9 cellular contexts compared by ENCODE assay signal in the genomic region with DNA sequence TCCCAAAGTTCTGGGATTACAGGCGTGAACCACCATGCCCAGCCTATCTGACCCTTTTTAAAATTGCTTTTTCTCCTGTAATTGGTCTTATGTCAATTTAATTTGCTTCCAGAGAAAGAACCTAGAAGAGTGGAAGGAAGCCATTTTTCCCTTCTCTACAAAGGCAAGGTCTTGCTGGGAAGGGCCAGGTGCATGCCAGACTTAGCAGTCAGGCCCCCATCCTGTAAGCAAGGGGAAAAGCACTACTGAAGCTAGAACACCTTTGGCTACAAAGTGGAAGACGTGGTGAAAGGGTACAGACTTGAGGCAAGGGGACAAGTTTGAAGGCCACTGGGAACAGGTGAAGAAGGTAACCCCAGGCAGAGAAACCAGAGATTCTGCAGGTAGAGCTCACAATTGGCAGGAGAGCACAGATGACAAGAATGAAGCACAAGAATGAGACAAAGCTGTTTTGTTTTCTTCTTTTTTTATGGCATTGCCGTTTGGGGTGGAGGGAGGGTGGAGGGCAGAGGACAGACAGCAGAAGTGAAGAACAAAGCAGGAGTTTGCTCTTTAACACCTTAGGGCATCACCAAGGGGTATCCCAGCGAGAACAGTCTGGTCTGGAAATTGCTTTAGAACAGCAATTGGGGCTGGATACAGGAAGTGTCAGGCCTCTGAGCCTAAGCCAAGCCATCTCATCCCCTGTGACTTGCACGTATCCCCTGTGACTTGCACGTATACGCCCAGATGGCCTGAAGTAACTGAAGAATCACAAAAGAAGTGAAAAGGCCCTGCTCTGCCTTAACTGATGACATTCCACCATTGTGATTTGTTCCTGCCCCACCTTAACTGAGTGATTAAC.
DNase-seq lines count a peak whose midpoint lies in the region; ATAC-seq and TF ChIP-seq lines count a peak whose summit lies in the region.
"Had no signal": no experiment of that assay in that cellular context is flagged by ENCODE, and none has a peak within 500 bp of the region (broad histone marks: within the 10 kb centered on the region; RNA-seq: fewer than 3 reads in every experiment).

No MANE protein-coding gene starts in this region.

- no peak overlapping the region for H3K4me3 ChIP-seq in stomach
- no peak overlapping the region for H3K4me3 ChIP-seq in GM23248

- no peak overlapping the region for H2AFZ ChIP-seq in GM23248

- no peak overlapping the region for H3K4me2 ChIP-seq in GM23248 (ENCODE audit: unreplicated experiment)

- peaks cover 49 to 83% (median 65%) of the 10 kb centered on the region in 4 donors for H3K4me1 ChIP-seq in stomach
- no peaks in the 10 kb centered on the region for H3K4me1 ChIP-seq in GM23248 (ENCODE audit: insufficient read depth)

- TF ChIP-seq CTCF in stomach (IDR thresholded peaks at IDR 0.05), result no peak

- no peaks in the 10 kb centered on the region for H3K9me3 ChIP-seq in stomach
- no peaks in the 10 kb centered on the region for H3K9me3 ChIP-seq in GM23248 (ENCODE audit: low read depth)

- H4K20me1 ChIP-seq in GM23248 (ENCODE audit: insufficient read depth), result no peaks in the 10 kb centered on the region

- H3K36me3 ChIP-seq in stomach (no peaks in the 10 kb centered on the region), GM23248 (ENCODE audit: low read depth) (no peaks in the 10 kb centered on the region)

- H3K27ac ChIP-seq in stomach (peak overlapping the region; percentile 65 to 81 (median 79)), GM23248 (no peak overlapping the region)

- no peak for TF ChIP-seq POLR2A in stomach (IDR thresholded peaks at IDR 0.05)

- H3K79me2 ChIP-seq in GM23248 (ENCODE audit: insufficient read depth), result no peaks in the 10 kb centered on the region

- in situ Hi-C loops in GM23248 (cut with MboI), result no loop called here

- H3K9ac ChIP-seq in GM23248, result no peak overlapping the region

- H3K36me3 Mint-ChIP-seq in activated T-cell treated with anti-CD3 and anti-CD28 coated beads, Interleukin-2, amount 50 U/mL, for 24 hours (ENCODE audit: low read depth), result peaks cover 16% of the 10 kb centered on the region
- H3K36me3 Mint-ChIP-seq in T-helper 1 cell treated with Interleukin-12 subunit alpha and Interleukin-12 subunit beta and Interleukin-4 antibody, amounts not matched to agents 30 μg/mL and 1 μg/mL, for 36 hours (ENCODE audit: low read depth), result peaks cover 26% of the 10 kb centered on the region

- peaks cover 81% of the 10 kb centered on the region for H3K4me1 Mint-ChIP-seq in activated T-cell treated with anti-CD3 and anti-CD28 coated beads, Interleukin-2, amount 50 U/mL, for 24 hours (ENCODE audit: low read depth)
- peaks cover 67% of the 10 kb centered on the region for H3K4me1 Mint-ChIP-seq in T-helper 1 cell treated with Interleukin-12 subunit alpha and Interleukin-12 subunit beta and Interleukin-4 antibody, amounts not matched to agents 30 μg/mL and 1 μg/mL, for 36 hours (ENCODE audit: low read depth)

- peak overlapping the region; percentile 21 for H3K4me3 Mint-ChIP-seq in activated T-cell treated with anti-CD3 and anti-CD28 coated beads, Interleukin-2, amount 50 U/mL, for 24 hours
- peak overlapping the region; percentile 23 for H3K4me3 Mint-ChIP-seq in T-helper 1 cell treated with Interleukin-12 subunit alpha and Interleukin-12 subunit beta and Interleukin-4 antibody, amounts not matched to agents 30 μg/mL and 1 μg/mL, for 36 hours

- no peak for TF ChIP-seq EP300 in stomach (IDR thresholded peaks at IDR 0.05)

- DNase-seq in activated T-cell treated with anti-CD3 and anti-CD28 coated beads, Interleukin-2, amount 50 U/mL, for 24 hours, result no peak
- DNase-seq in activated T-cell treated with anti-CD3 and anti-CD28 coated beads for 4 hours (no peak), left ventricle myocardium superior (no peak), stomach (no peak), GM23248 (no peak), hippocampal formation (lab: John Stamatoyannopoulos, UW) (no peak)
- DNase-seq: stimulated activated CD4-positive, alpha-beta T cell treated with anti-CD3 and anti-CD28 coated beads, Interleukin-12 subunit alpha, Interleukin-12 subunit beta, amount 100 ng/mL, for 4 hours had no signal

- H3K27ac Mint-ChIP-seq in activated T-cell treated with anti-CD3 and anti-CD28 coated beads, Interleukin-2, amount 50 U/mL, for 24 hours, result peak overlapping the region; percentile 84
- H3K27ac Mint-ChIP-seq in T-helper 1 cell treated with Interleukin-12 subunit alpha and Interleukin-12 subunit beta and Interleukin-4 antibody, amounts not matched to agents 30 μg/mL and 1 μg/mL, for 36 hours, result peak overlapping the region; percentile 98

- no peaks in the 10 kb centered on the region for H3K9me3 Mint-ChIP-seq in activated T-cell treated with anti-CD3 and anti-CD28 coated beads, Interleukin-2, amount 50 U/mL, for 24 hours
- no peaks in the 10 kb centered on the region for H3K9me3 Mint-ChIP-seq in T-helper 1 cell treated with Interleukin-12 subunit alpha and Interleukin-12 subunit beta and Interleukin-4 antibody, amounts not matched to agents 30 μg/mL and 1 μg/mL, for 36 hours

- peak; percentile 47 for ATAC-seq in left ventricle myocardium superior
- no peak for ATAC-seq in GM19035 (IDR thresholded peaks at IDR 0.05; ENCODE audit: unreplicated experiment)

- intact Hi-C loops in left ventricle myocardium superior (cut with micrococcal nuclease) (no loop called here), stomach (cut with DNase I; ENCODE audit: low total_unique reads) (loop anchor here (10.0 kb wide), 1 partner anchor 72 kb away; the partner anchor contains the start of gene SERINC5)

- no peaks in the 10 kb centered on the region for H3K27me3 Mint-ChIP-seq in activated T-cell treated with anti-CD3 and anti-CD28 coated beads, Interleukin-2, amount 50 U/mL, for 24 hours
- no peaks in the 10 kb centered on the region for H3K27me3 Mint-ChIP-seq in T-helper 1 cell treated with Interleukin-12 subunit alpha and Interleukin-12 subunit beta and Interleukin-4 antibody, amounts not matched to agents 30 μg/mL and 1 μg/mL, for 36 hours (ENCODE audit: low read depth)

- H3K27me3 ChIP-seq in stomach (no peaks in the 10 kb centered on the region), GM23248 (replicated peaks; ENCODE audit: insufficient read depth) (no peaks in the 10 kb centered on the region)

- H3K9me2 ChIP-seq in GM23248 (ENCODE audit: insufficient read depth), result no peaks in the 10 kb centered on the region

- 43 to 58% (median 47%) methylated on average over 7 of the region's 7 CpGs for WGBS in stomach, 5 donors
- 83 to 87% methylated on average over 7 of the region's 7 CpGs for WGBS in GM23248 (ENCODE audit: low coverage in 1 of 2, low lambda C conversion rate in 2 of 2, missing lambda C conversion rate in 2 of 2), 2 experiments

- no peaks in the 10 kb centered on the region for H3F3A ChIP-seq in GM23248 (ENCODE audit: insufficient read depth)
